In the genomic region with DNA sequence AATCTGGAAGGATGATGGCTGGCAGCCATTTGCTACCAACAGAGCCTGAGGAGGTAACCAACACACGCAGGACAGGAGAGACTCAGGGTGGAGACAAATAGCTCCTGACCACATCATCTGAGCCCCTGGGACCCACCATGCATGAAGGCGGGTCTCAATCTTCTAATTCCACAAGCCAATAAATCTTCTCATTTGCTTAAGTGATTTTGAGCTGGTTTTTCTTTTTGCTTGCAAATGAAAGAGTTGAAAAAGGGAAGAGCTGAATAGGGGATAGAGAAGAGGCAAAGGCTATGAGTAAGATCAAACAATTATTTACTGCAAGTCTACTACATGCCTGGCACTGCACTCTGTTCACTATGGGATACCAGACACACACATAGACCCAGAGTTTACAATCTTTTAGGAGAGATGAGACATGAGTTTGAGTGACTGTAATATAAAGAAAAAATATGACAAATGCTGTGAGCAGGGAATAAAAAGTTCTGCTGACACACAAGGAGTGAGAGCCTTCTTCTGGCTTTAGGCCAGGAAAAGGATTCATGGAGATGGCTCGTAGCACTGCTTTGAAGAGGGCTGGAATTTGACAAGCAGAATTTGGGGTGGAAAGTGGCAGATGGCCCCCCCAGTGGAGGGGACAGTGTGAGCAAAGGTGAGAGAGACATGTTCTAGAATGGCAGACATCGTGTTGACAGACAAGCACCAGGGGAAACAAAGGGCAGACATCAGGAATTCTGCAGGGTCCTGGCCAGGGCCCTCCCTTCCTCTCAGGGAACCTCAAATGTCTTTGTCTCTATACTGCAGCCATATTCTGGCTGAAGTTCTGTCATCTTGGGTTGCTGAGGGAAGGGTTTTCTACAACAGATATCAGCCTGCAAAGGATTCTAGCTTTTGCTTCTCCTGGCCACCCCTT, we compare ENCODE assay signal across 20 cellular contexts.
DNase-seq lines count a peak whose midpoint lies in the region; ATAC-seq and TF ChIP-seq lines count a peak whose summit lies in the region.
"Had no signal": no experiment of that assay in that cellular context is flagged by ENCODE, and none has a peak within 500 bp of the region (broad histone marks: within the 10 kb centered on the region; RNA-seq: fewer than 3 reads in every experiment).

No MANE protein-coding gene starts in this region.

- no peak overlapping the region for H3K27ac ChIP-seq in spleen
- H3K27ac ChIP-seq: prostate gland, tibial nerve had no signal

- intact Hi-C loops in spleen (cut with DNase I; ENCODE audit: low total_unique reads): no loop called here

- H3K4me3 ChIP-seq in fibroblast of mammary gland (ENCODE audit: control insufficient read depth, low read depth, low read length): no peak overlapping the region
- no peak overlapping the region for H3K4me3 ChIP-seq in spleen
- H3K4me3 ChIP-seq: prostate gland, tibial nerve had no signal

- H3K36me3 Mint-ChIP-seq in nephron (ENCODE audit: low read depth): no peaks in the 10 kb centered on the region
- H3K36me3 Mint-ChIP-seq: naive B cell; stimulated activated effector memory CD8-positive, alpha-beta T cell treated with anti-CD3 and anti-CD28 coated beads, Interleukin-12 subunit alpha, Interleukin-12 subunit beta, amount 100 ng/mL, for 72 hours had no signal

- TF ChIP-seq POLR2A in spleen (IDR thresholded peaks at IDR 0.05): no peak

- WGBS in spleen, 5 donors: 64 to 81% (median 78%) methylated on average over 4 of the region's 4 CpGs

- H3K36me3 ChIP-seq in spleen: no peaks in the 10 kb centered on the region
- H3K36me3 ChIP-seq: BE2C, prostate gland, tibial nerve had no signal

- ATAC-seq in HG03025 (IDR thresholded peaks at IDR 0.05; ENCODE audit: low FRiP score, unreplicated experiment): no peak
- ATAC-seq: activated T-helper 17 cell treated with anti-CD3 and anti-CD28 coated beads, Interleukin-2, amount 50 U/mL, for 72 hours; stimulated activated effector memory CD8-positive, alpha-beta T cell treated with anti-CD3 and anti-CD28 coated beads, Interleukin-12 subunit alpha, Interleukin-12 subunit beta, amount 100 ng/mL, for 72 hours had no signal

- H3K27me3 ChIP-seq in spleen (replicated peaks in 1 of 7): no peaks in the 10 kb centered on the region
- H3K27me3 ChIP-seq: BE2C, tibial nerve had no signal

- no peak for TF ChIP-seq CTCF in fibroblast of mammary gland (conservative IDR thresholded peaks at IDR 0.05; ENCODE audit: control insufficient read depth, insufficient read depth, low read depth, low read length)
- no peak for TF ChIP-seq CTCF in nephron (IDR thresholded peaks at IDR 0.05; ENCODE audit: unreplicated experiment in 3 of 3)
- TF ChIP-seq CTCF in spleen (IDR thresholded peaks at IDR 0.05 in 8 of 11, conservative IDR thresholded peaks at IDR 0.05 in 3 of 11): no peak

- H3K4me1 ChIP-seq in spleen: peaks cover 0 to 15% (median 0%) of the 10 kb centered on the region in 6 donors
- H3K4me1 ChIP-seq: BE2C, prostate gland had no signal

- H3K4me3 Mint-ChIP-seq in nephron: no peak overlapping the region
- H3K4me3 Mint-ChIP-seq: activated T-helper 17 cell treated with anti-CD3 and anti-CD28 coated beads, Interleukin-2, amount 50 U/mL, for 72 hours; endodermal cell; naive B cell; stimulated activated effector memory CD8-positive, alpha-beta T cell treated with anti-CD3 and anti-CD28 coated beads, Interleukin-12 subunit alpha, Interleukin-12 subunit beta, amount 100 ng/mL, for 72 hours had no signal

- H3K27me3 Mint-ChIP-seq in nephron (ENCODE audit: low read depth): peaks cover 7% of the 10 kb centered on the region
- H3K27me3 Mint-ChIP-seq: activated T-helper 17 cell treated with anti-CD3 and anti-CD28 coated beads, Interleukin-2, amount 50 U/mL, for 72 hours; naive B cell had no signal

- H3K4me1 Mint-ChIP-seq in nephron: peaks cover 71% of the 10 kb centered on the region
- H3K4me1 Mint-ChIP-seq: activated T-helper 17 cell treated with anti-CD3 and anti-CD28 coated beads, Interleukin-2, amount 50 U/mL, for 72 hours; naive B cell; stimulated activated effector memory CD8-positive, alpha-beta T cell treated with anti-CD3 and anti-CD28 coated beads, Interleukin-12 subunit alpha, Interleukin-12 subunit beta, amount 100 ng/mL, for 72 hours had no signal

- peak overlapping the region; percentile 92 to 93 (median 93) for H3K27ac Mint-ChIP-seq in nephron
- H3K27ac Mint-ChIP-seq: activated T-helper 17 cell treated with anti-CD3 and anti-CD28 coated beads, Interleukin-2, amount 50 U/mL, for 72 hours; endodermal cell; naive B cell; stimulated activated effector memory CD8-positive, alpha-beta T cell treated with anti-CD3 and anti-CD28 coated beads, Interleukin-12 subunit alpha, Interleukin-12 subunit beta, amount 100 ng/mL, for 72 hours had no signal

- H3K9me3 Mint-ChIP-seq in nephron: no peaks in the 10 kb centered on the region
- H3K9me3 Mint-ChIP-seq: activated T-helper 17 cell treated with anti-CD3 and anti-CD28 coated beads, Interleukin-2, amount 50 U/mL, for 72 hours; endodermal cell had no signal

- peak; percentile 48 for DNase-seq in ELR (ENCODE audit: low read depth)
- DNase-seq in LHCN-M2 (ENCODE audit: low read depth): peak; percentile 15
- peak; percentile 32 for DNase-seq in fibroblast of mammary gland (ENCODE audit: low read depth)
- no peak for DNase-seq in activated CD8-positive, alpha-beta memory T cell treated with anti-CD3 and anti-CD28 coated beads, Interleukin-2, amount 50 U/mL, for 4 hours
- DNase-seq in spleen: no peak
- DNase-seq in stimulated activated CD4-positive, alpha-beta T cell treated with anti-CD3 and anti-CD28 coated beads, Interleukin-2, amount 100 ng/mL, for 24 hours: no peak
- DNase-seq: activated CD4-positive, CD25-positive, alpha-beta regulatory T cell treated with anti-CD3 and anti-CD28 coated beads, Interleukin-2, amount 50 U/mL, for 72 hours; BE2C; DMS 273 treated with DMSO at 0.1 percent for 48 hours; naive B cell; NCI-H146; NCI-H446; stimulated activated CD4-positive, alpha-beta T cell treated with anti-CD3 and anti-CD28 coated beads, Interleukin-12 subunit alpha, Interleukin-12 subunit beta, amount 100 ng/mL, for 4 hours had no signal

- H3K9me3 ChIP-seq in spleen: peaks cover 0 to under 1% (median 0%) of the 10 kb centered on the region in 8 donors
- H3K9me3 ChIP-seq: BE2C, prostate gland, tibial nerve had no signal

Comparison
In these comparisons a context has a peak if more than half of its experiments do, and no peak if none do; other contexts are left out.
1. DNase-seq: peak in ELR (single experiment), LHCN-M2 (single experiment) and fibroblast of mammary gland (single experiment); none in activated CD8-positive, alpha-beta memory T cell treated with anti-CD3 and anti-CD28 coated beads, Interleukin-2, amount 50 U/mL, for 4 hours (single experiment), spleen (single experiment) and stimulated activated CD4-positive, alpha-beta T cell treated with anti-CD3 and anti-CD28 coated beads, Interleukin-2, amount 100 ng/mL, for 24 hours (0 of 2).